13 cellular contexts compared by ENCODE assay signal in genomic region chr15:35657679-35658201, GRCh38.
DNase-seq lines count a peak whose midpoint lies in the region; TF ChIP-seq lines count a peak whose summit lies in the region.
"Had no signal": no experiment of that assay in that cellular context is flagged by ENCODE, and none has a peak within 500 bp of the region (broad histone marks: within the 10 kb centered on the region; RNA-seq: fewer than 3 reads in every experiment).

No MANE protein-coding gene starts in this region.

- no peak overlapping the region for H3K14ac ChIP-seq in H9 (ENCODE audit: insufficient read depth, low read length)

- no peak overlapping the region for H4K91ac ChIP-seq in H9 (ENCODE audit: insufficient read length, low read depth, low read length)

- TF ChIP-seq CTCF in epithelial cell of esophagus (IDR thresholded peaks at IDR 0.05; ENCODE audit: insufficient read depth, low read depth, low read length, missing control alignments): no peak
- TF ChIP-seq CTCF in H9 (conservative IDR thresholded peaks at IDR 0.05): no peak

- no peak overlapping the region for H2AK5ac ChIP-seq in H9 (ENCODE audit: insufficient read length, low read length)

- no peak overlapping the region for H3K18ac ChIP-seq in H9 (ENCODE audit: insufficient read length, low read depth, low read length)

- H2BK120ac ChIP-seq in H9 (ENCODE audit: low read depth, low read length, poor library complexity, severe bottlenecking): no peak overlapping the region

- H2BK20ac ChIP-seq in H9 (ENCODE audit: low read depth, low read length, poor library complexity, severe bottlenecking): no peak overlapping the region

- no peaks in the 10 kb centered on the region for H3K27me3 ChIP-seq in H9 (ENCODE audit: insufficient read depth, low read length)
- H3K27me3 ChIP-seq: left lung, thyroid gland had no signal

- H3K9me3 ChIP-seq in H9 (ENCODE audit: control insufficient read depth, low read depth, low read length): no peaks in the 10 kb centered on the region
- H3K9me3 ChIP-seq: left lung, thyroid gland had no signal

- WGBS in H9 (ENCODE audit: extremely low coverage, insufficient read length, low lambda C conversion rate): no CpG with 5 or more reads among the region's 3 CpGs

- peaks cover 32% of the 10 kb centered on the region for H3K27me3 Mint-ChIP-seq in activated T-cell treated with anti-CD3 and anti-CD28 coated beads, Interleukin-2, amount 50 U/mL, for 24 hours
- H3K27me3 Mint-ChIP-seq in H9 (ENCODE audit: low read depth): no peaks in the 10 kb centered on the region

- no peaks in the 10 kb centered on the region for H3K79me2 ChIP-seq in H9 (ENCODE audit: insufficient read depth, low read length)

- no peak overlapping the region for H3K9ac ChIP-seq in H9 (ENCODE audit: extremely low read depth, insufficient read length, low read length)

- H3K27ac ChIP-seq in H9 (ENCODE audit: insufficient read length, low read depth, low read length): no peak overlapping the region
- H3K27ac ChIP-seq: left lung, thyroid gland had no signal

- TF ChIP-seq POLR2A in erythroblast (IDR thresholded peaks at IDR 0.05; ENCODE audit: low read length): no peak

- no peak overlapping the region for H2BK12ac ChIP-seq in H9 (ENCODE audit: insufficient read length, low read depth, low read length)

- no peak overlapping the region for H3T11ph ChIP-seq in H9 (ENCODE audit: low read length)

- H3K56ac ChIP-seq in H9 (ENCODE audit: insufficient read length, low read depth, low read length): no peak overlapping the region

- no peaks in the 10 kb centered on the region for H4K20me1 ChIP-seq in H9 (ENCODE audit: control insufficient read depth, insufficient read depth, insufficient read length)

- H3K4me2 ChIP-seq in H9 (ENCODE audit: insufficient read depth, insufficient read length, low read length): no peak overlapping the region

- H3K4me3 Mint-ChIP-seq in activated T-cell treated with anti-CD3 and anti-CD28 coated beads, Interleukin-2, amount 50 U/mL, for 24 hours: no peak overlapping the region
- no peak overlapping the region for H3K4me3 Mint-ChIP-seq in H9
- H3K4me3 Mint-ChIP-seq: B cell had no signal

- no peak overlapping the region for H2AFZ ChIP-seq in H9 (ENCODE audit: low read length)

- H3K23me2 ChIP-seq in H9 (ENCODE audit: insufficient read length, low read depth, low read length, poor library complexity, severe bottlenecking): no peaks in the 10 kb centered on the region

- H3K4ac ChIP-seq in H9 (ENCODE audit: low read depth, low read length): no peak overlapping the region

- no peak overlapping the region for H4K5ac ChIP-seq in H9 (ENCODE audit: insufficient read length, low read depth, low read length)

- H3K4me1 Mint-ChIP-seq in activated T-cell treated with anti-CD3 and anti-CD28 coated beads, Interleukin-2, amount 50 U/mL, for 24 hours (ENCODE audit: low read depth): peaks cover 10% of the 10 kb centered on the region
- no peaks in the 10 kb centered on the region for H3K4me1 Mint-ChIP-seq in H9
- H3K4me1 Mint-ChIP-seq: B cell had no signal

- H2BK15ac ChIP-seq in H9 (ENCODE audit: low read depth, low read length): no peak overlapping the region

- no peaks in the 10 kb centered on the region for H3K4me1 ChIP-seq in H9 (ENCODE audit: insufficient read depth, low read length)
- H3K4me1 ChIP-seq: left lung, thyroid gland had no signal

- H3K23ac ChIP-seq in H9 (ENCODE audit: insufficient read length, low read depth, low read length): no peak overlapping the region

- no peak overlapping the region for H3K4me3 ChIP-seq in epithelial cell of esophagus (ENCODE audit: low read length)
- H3K4me3 ChIP-seq: left lung, thyroid gland had no signal

- DNase-seq in activated T-cell treated with anti-CD3 and anti-CD28 coated beads, Interleukin-2, amount 50 U/mL, for 24 hours: no peak
- no peak for DNase-seq in activated T-cell treated with anti-CD3 and anti-CD28 coated beads for 4 hours
- DNase-seq in MV-4-11 (lab: John Stamatoyannopoulos, UW): peak; percentile 89
- DNase-seq in epithelial cell of esophagus (ENCODE audit: low read depth): peak; percentile 38
- DNase-seq in stimulated activated CD4-positive, alpha-beta T cell treated with anti-CD3 and anti-CD28 coated beads, Interleukin-2, amount 100 ng/mL, for 48 hours: peak; percentile 10 to 12
- no peak for DNase-seq in H9
- DNase-seq in erythroblast (lab: John Stamatoyannopoulos, UW): no peak
- no peak for DNase-seq in hippocampal formation (lab: John Stamatoyannopoulos, UW)
- DNase-seq: central memory CD4-positive, alpha-beta T cell; left lung; NCI-H187; thyroid gland had no signal

- H3K36me3 Mint-ChIP-seq in activated T-cell treated with anti-CD3 and anti-CD28 coated beads, Interleukin-2, amount 50 U/mL, for 24 hours (ENCODE audit: low read depth): no peaks in the 10 kb centered on the region
- H3K36me3 Mint-ChIP-seq in H9 (ENCODE audit: insufficient read depth in 1 of 3, low read depth in 3 of 3): peaks cover 2 to 10% (median 5%) of the 10 kb centered on the region in 3 experiments; a peak in 4 of 7 replicates

- H3K9me3 Mint-ChIP-seq in activated T-cell treated with anti-CD3 and anti-CD28 coated beads, Interleukin-2, amount 50 U/mL, for 24 hours: no peaks in the 10 kb centered on the region
- peaks cover 6 to 9% of the 10 kb centered on the region in 2 experiments; a peak in 4 of 5 replicates for H3K9me3 Mint-ChIP-seq in H9

- no peak overlapping the region for H4K8ac ChIP-seq in H9 (replicated peaks; ENCODE audit: insufficient read length, low read depth, low read length)

- H3K27ac Mint-ChIP-seq in activated T-cell treated with anti-CD3 and anti-CD28 coated beads, Interleukin-2, amount 50 U/mL, for 24 hours: peak overlapping the region; percentile 80
- H3K27ac Mint-ChIP-seq in H9: no peak overlapping the region
- H3K27ac Mint-ChIP-seq: B cell had no signal

- no peak overlapping the region for H2BK5ac ChIP-seq in H9 (ENCODE audit: insufficient read length, low read length)

- H3K79me1 ChIP-seq in H9 (ENCODE audit: insufficient read depth, low read depth, low read length, poor library complexity, severe bottlenecking): no peaks in the 10 kb centered on the region

Comparison
In these comparisons a context has a peak if more than half of its experiments do, and no peak if none do; other contexts are left out.
1. DNase-seq: peak in MV-4-11 (single experiment), epithelial cell of esophagus (single experiment) and stimulated activated CD4-positive, alpha-beta T cell treated with anti-CD3 and anti-CD28 coated beads, Interleukin-2, amount 100 ng/mL, for 48 hours (2 of 2); none in activated T-cell treated with anti-CD3 and anti-CD28 coated beads, Interleukin-2, amount 50 U/mL, for 24 hours (single experiment), activated T-cell treated with anti-CD3 and anti-CD28 coated beads for 4 hours (single experiment), H9 (single experiment), erythroblast (0 of 2) and hippocampal formation (0 of 2).